Comparison of ENCODE assay signal across 1 cellular context in the genomic region with DNA sequence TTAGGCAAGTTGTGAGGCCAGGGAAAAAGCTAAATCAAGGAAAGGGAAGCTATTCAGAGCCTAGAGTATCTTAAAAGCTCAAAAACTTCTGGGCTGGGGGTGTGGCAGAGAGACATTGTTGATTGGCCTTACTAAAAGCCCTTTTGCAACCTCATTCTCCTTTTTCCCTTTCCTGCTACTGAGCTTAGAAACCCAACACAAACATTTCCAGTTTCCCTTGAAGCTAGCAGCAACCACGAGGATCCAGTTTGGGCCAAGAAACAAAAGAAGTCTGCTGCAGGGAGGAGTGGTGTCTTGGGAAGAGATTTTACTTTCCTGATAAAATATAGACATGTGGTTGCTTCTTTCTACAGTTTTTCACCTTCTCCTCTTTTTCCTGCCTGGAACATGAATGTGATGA.
TF ChIP-seq lines count a peak whose summit lies in the region.

No MANE protein-coding gene starts in this region.

TF ChIP-seq in IMR-90, 13 proteins besides CTCF, POLR2A, EP300 and RAD21 (continued from another document):
- TF ChIP-seq MXI1 (IDR thresholded peaks at IDR 0.05; ENCODE audit: borderline replicate concordance, low read depth, low read length) (no peak), USF2 (IDR thresholded peaks at IDR 0.05; ENCODE audit: low read depth, low read length) (no peak), FOS (IDR thresholded peaks at IDR 0.05; ENCODE audit: low read depth, low read length) (no peak), CEBPB (IDR thresholded peaks at IDR 0.05; ENCODE audit: low read depth, low read length) (no peak), RCOR1 (IDR thresholded peaks at IDR 0.05; ENCODE audit: insufficient replicate concordance, low read length) (no peak), BHLHE40 (IDR thresholded peaks at IDR 0.05; ENCODE audit: low read depth, low read length) (no peak), CHD1 (IDR thresholded peaks at IDR 0.05; ENCODE audit: low read depth, low read length) (no peak), RFX5 (IDR thresholded peaks at IDR 0.05; ENCODE audit: low read depth, low read length) (no peak)
- TF ChIP-seq, protein P1, sequence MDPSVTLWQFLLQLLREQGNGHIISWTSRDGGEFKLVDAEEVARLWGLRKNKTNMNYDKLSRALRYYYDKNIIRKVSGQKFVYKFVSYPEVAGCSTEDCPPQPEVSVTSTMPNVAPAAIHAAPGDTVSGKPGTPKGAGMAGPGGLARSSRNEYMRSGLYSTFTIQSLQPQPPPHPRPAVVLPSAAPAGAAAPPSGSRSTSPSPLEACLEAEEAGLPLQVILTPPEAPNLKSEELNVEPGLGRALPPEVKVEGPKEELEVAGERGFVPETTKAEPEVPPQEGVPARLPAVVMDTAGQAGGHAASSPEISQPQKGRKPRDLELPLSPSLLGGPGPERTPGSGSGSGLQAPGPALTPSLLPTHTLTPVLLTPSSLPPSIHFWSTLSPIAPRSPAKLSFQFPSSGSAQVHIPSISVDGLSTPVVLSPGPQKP (IDR thresholded peaks at IDR 0.05; ENCODE audit: borderline replicate concordance, low read depth, low read length): no peak
